ENCODE assay signal across 8 cellular contexts in genomic region chr17:74872313-74873035, GRCh38. TPM values are rescaled to one million over a fixed set of nuclear protein-coding genes. Genes with fewer than 3 reads are reported as not detected.
DNase-seq lines count a peak whose midpoint lies in the region; ATAC-seq and TF ChIP-seq lines count a peak whose summit lies in the region.

Gene FDXR (minus strand): TSS chr17:74872994. CDS start chr17:74872944, 50 bp downstream.

- H4K20me1 ChIP-seq in fibroblast of lung (ENCODE audit: control insufficient read depth, extremely low read depth, insufficient read depth, low read length), result no peaks in the 10 kb centered on the region

- H3K4me3 ChIP-seq in SK-N-MC (peak within 1 kb of the TSS; percentile 92), fibroblast of lung (replicated peaks in 1 of 4; ENCODE audit: control extremely low read depth in 1 of 4, insufficient read depth in 1 of 4, low read depth in 3 of 4, low read length in 4 of 4) (peak within 1 kb of the TSS; percentile 85 to 97 (median 86))

- H3K27ac ChIP-seq in SK-N-MC (peak within 1 kb of the TSS; percentile 77), fibroblast of lung (ENCODE audit: insufficient read depth, low read length) (peak within 1 kb of the TSS; percentile 89)

- peak within 1 kb of the TSS; percentile 96 for H3K9ac ChIP-seq in SK-N-MC (ENCODE audit: insufficient read length)
- H3K9ac ChIP-seq in fibroblast of lung (ENCODE audit: insufficient read depth, low read length), result peak within 1 kb of the TSS; percentile 71

- no peaks in the 10 kb centered on the region for H3K9me3 ChIP-seq in SK-N-MC (ENCODE audit: low read depth, low read length)
- H3K9me3 ChIP-seq in fibroblast of lung (ENCODE audit: control insufficient read depth, insufficient read depth, low read depth, low read length), result no peaks in the 10 kb centered on the region

- H3K4me2 ChIP-seq in fibroblast of lung (ENCODE audit: extremely low read depth, insufficient read depth, low read length), result peak within 1 kb of the TSS; percentile 93

- H3K27me3 ChIP-seq in fibroblast of lung (ENCODE audit: control insufficient read depth, insufficient read depth, low read length), result no peaks in the 10 kb centered on the region

- no peak for TF ChIP-seq CTCF in fibroblast of lung (conservative IDR thresholded peaks at IDR 0.05 in 1 of 2, IDR thresholded peaks at IDR 0.05 in 1 of 2; ENCODE audit: low read depth in 1 of 2, low read length in 2 of 2)

- no peaks in the 10 kb centered on the region for H3K36me3 ChIP-seq in SK-N-MC (ENCODE audit: insufficient read depth, low read length)
- peaks cover 3% of the 10 kb centered on the region for H3K36me3 ChIP-seq in fibroblast of lung (ENCODE audit: control insufficient read depth, insufficient read depth, low read length)

- peak; percentile 19 for ATAC-seq in HG02642 (IDR thresholded peaks at IDR 0.05; ENCODE audit: poor library complexity, unreplicated experiment)

- peak within 1 kb of the TSS; percentile 95 for H2AFZ ChIP-seq in fibroblast of lung (ENCODE audit: low read length)

- H3K79me2 ChIP-seq in fibroblast of lung (ENCODE audit: control insufficient read depth, insufficient read depth, low read length), result no peaks in the 10 kb centered on the region

- H3K4me1 ChIP-seq in fibroblast of lung (ENCODE audit: control insufficient read depth, extremely low read depth, insufficient read depth, low read length), result peaks cover 7% of the 10 kb centered on the region

- DNase-seq in DMS53 (lab: John Stamatoyannopoulos, UW) (peak; percentile 65), DMS53 treated with DMSO at 0.1 percent for 48 hours (lab: John Stamatoyannopoulos, UW; ENCODE audit: unreplicated experiment) (no peak), SK-N-MC (ENCODE audit: low read depth, low spot score) (no peak), fibroblast of lung (ENCODE audit: low read depth in 2 of 2) (no peak), renal cortical epithelial cell (ENCODE audit: low read depth) (no peak), hepatic stellate cell (ENCODE audit: low spot score) (no peak), AG08395 (ENCODE audit: low spot score) (no peak)

RNA-seq across cellular contexts. Expression of gene FDXR, which starts in this region (rescaled TPM):
- total RNA-seq in fibroblast of lung, result 49.1 and 71.0 TPM in 2 replicates
- 6.8 and 11.0 TPM in 2 replicates for polyA plus RNA-seq in fibroblast of lung
- polyA plus RNA-seq in fibroblast of lung (2012), result 14.1 and 25.3 TPM in 2 replicates
- 6.4 and 18.6 TPM in 2 replicates for polyA minus RNA-seq in fibroblast of lung (ENCODE audit: low replicate concordance)
- total RNA-seq in renal cortical epithelial cell, result 30.6 and 31.3 TPM in 2 replicates
